In the genomic region with DNA sequence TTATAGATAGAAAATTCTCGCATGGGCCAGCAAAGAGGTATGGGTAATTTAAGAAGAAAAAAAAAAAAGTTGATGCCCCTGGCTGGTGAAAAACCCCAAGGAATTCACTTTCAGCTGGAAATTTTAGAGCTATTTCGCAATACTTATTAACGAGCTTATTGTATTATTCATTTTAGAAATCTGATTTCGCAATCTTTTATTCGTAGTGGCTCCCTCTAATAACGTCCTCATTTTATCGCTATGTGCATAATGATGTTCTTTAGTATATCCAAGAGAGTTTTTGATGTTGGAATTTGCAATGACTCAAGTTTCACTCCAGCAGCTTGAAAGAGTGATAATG, we compare ENCODE assay signal across 17 cellular contexts. TPM values are rescaled to one million over a fixed set of nuclear protein-coding genes. Genes with fewer than 3 reads are reported as not detected.
DNase-seq lines count a peak whose midpoint lies in the region; ATAC-seq and TF ChIP-seq lines count a peak whose summit lies in the region.
"Had no signal": no experiment of that assay in that cellular context is flagged by ENCODE, and none has a peak within 500 bp of the region (broad histone marks: within the 10 kb centered on the region; RNA-seq: fewer than 3 reads in every experiment).

No MANE protein-coding gene starts in this region.

- H3K4me2 ChIP-seq in DND-41 (ENCODE audit: insufficient read depth, low read length): peak overlapping the region; percentile 77; the same call in 1 of the 2 replicates

- peaks cover 29% of the 10 kb centered on the region for H3K4me1 ChIP-seq in DND-41 (ENCODE audit: insufficient read depth, low read length)
- peaks cover 9% of the 10 kb centered on the region for H3K4me1 ChIP-seq in endocrine pancreas (ENCODE audit: control insufficient read depth, insufficient read depth, low read length)
- H3K4me1 ChIP-seq in gastrocnemius medialis: peaks cover 13 to 15% of the 10 kb centered on the region in 2 donors

- intact Hi-C loops in gastrocnemius medialis (cut with DNase I; ENCODE audit: low total_unique reads): loop anchor here (5.0 kb wide), 2 partner anchors 683 to 958 kb away; a partner anchor contains a TSS

- H3K27ac ChIP-seq in DND-41 (ENCODE audit: low read length): no peak overlapping the region
- H3K27ac ChIP-seq in gastrocnemius medialis: peak overlapping the region in 2 of 4 donors; percentile 86 to 91

- in situ Hi-C loops in gastrocnemius medialis (cut with MboI; ENCODE audit: low sequenced_read_pairs in 4 of 4): loop anchor here in 3 of 4 donors (25.0 kb wide), 3 partner anchors 342 to 958 kb away; a partner anchor contains a TSS

- H3K27me3 ChIP-seq in DND-41 (ENCODE audit: insufficient read depth, low read length, poor library complexity): no peaks in the 10 kb centered on the region
- no peaks in the 10 kb centered on the region for H3K27me3 ChIP-seq in endocrine pancreas (ENCODE audit: control insufficient read depth, insufficient read depth, low read length)
- no peaks in the 10 kb centered on the region for H3K27me3 ChIP-seq in gastrocnemius medialis
- H3K27me3 ChIP-seq: ovary had no signal

- H3K36me3 ChIP-seq in DND-41 (ENCODE audit: insufficient read depth, low read length) (no peaks in the 10 kb centered on the region), endocrine pancreas (ENCODE audit: control insufficient read depth, insufficient read depth, low read length) (no peaks in the 10 kb centered on the region), gastrocnemius medialis (no peaks in the 10 kb centered on the region)
- H3K36me3 ChIP-seq: ovary had no signal

- no peaks in the 10 kb centered on the region for H3K9me3 ChIP-seq in DND-41 (ENCODE audit: insufficient read depth, low read length, severe bottlenecking)
- no peaks in the 10 kb centered on the region for H3K9me3 ChIP-seq in endocrine pancreas (ENCODE audit: control insufficient read depth, low read length)
- no peaks in the 10 kb centered on the region for H3K9me3 ChIP-seq in gastrocnemius medialis
- H3K9me3 ChIP-seq: Caco-2, ovary had no signal

- H3K9ac ChIP-seq in DND-41 (ENCODE audit: low read depth, low read length) (no peak overlapping the region), endocrine pancreas (ENCODE audit: control insufficient read depth, insufficient read depth, low read length) (no peak overlapping the region)

- TF ChIP-seq CTCF in DND-41 (IDR thresholded peaks at IDR 0.05; ENCODE audit: borderline replicate concordance, extremely low read depth, low read length, poor library complexity, severe bottlenecking) (no peak), gastrocnemius medialis (IDR thresholded peaks at IDR 0.05 in 4 of 5, conservative IDR thresholded peaks at IDR 0.05 in 1 of 5) (no peak)

- H4K20me1 ChIP-seq in DND-41 (ENCODE audit: insufficient read depth, low read length): no peaks in the 10 kb centered on the region

- H3K79me2 ChIP-seq in DND-41 (ENCODE audit: insufficient read depth, low read length): no peaks in the 10 kb centered on the region

- H2AFZ ChIP-seq in DND-41 (ENCODE audit: low read depth, low read length): no peak overlapping the region

- ATAC-seq in DND-41 (ENCODE audit: insufficient read depth, low read depth): no peak
- ATAC-seq in gastrocnemius medialis: no peak
- ATAC-seq in HG03432 (IDR thresholded peaks at IDR 0.05; ENCODE audit: unreplicated experiment): no peak
- ATAC-seq in HG02938 (IDR thresholded peaks at IDR 0.05; ENCODE audit: unreplicated experiment): no peak
- ATAC-seq: left cardiac atrium had no signal

- DNase-seq in DND-41: no peak
- DNase-seq in OCI-M1 (lab: John Stamatoyannopoulos, UW): peak; percentile 42
- DNase-seq in gastrocnemius medialis: no peak
- DNase-seq in NCI-H774 (lab: John Stamatoyannopoulos, UW): no peak
- no peak for DNase-seq in KG1 (lab: John Stamatoyannopoulos, UW)
- DNase-seq: activated CD4-positive, alpha-beta memory T cell treated with anti-CD3 and anti-CD28 coated beads, Interleukin-2, amount 10 ng/mL, durations not matched to agents 7 days and 5 days; activated naive CD4-positive, alpha-beta T cell treated with anti-CD3 and anti-CD28 coated beads for 36 hours; Caco-2; foreskin melanocyte; H7; left cardiac atrium; NCI-H2081; ovary; stimulated activated CD4-positive, alpha-beta T cell treated with anti-CD3 and anti-CD28 coated beads, Interleukin-1b, Interleukin-23, amount 100 ng/mL, for 48 hours had no signal

- TF ChIP-seq POLR2A in gastrocnemius medialis (IDR thresholded peaks at IDR 0.05): no peak

- H3K4me3 ChIP-seq in DND-41 (ENCODE audit: low read depth in 1 of 2, low read length in 2 of 2): no peak overlapping the region
- H3K4me3 ChIP-seq in endocrine pancreas (ENCODE audit: control insufficient read depth, insufficient read depth, low read length): peak overlapping the region; percentile 63
- H3K4me3 ChIP-seq in gastrocnemius medialis: peak overlapping the region in 3 of 4 donors; percentile 74 to 90 (median 84)

RNA-seq across cellular contexts. Expression of a gene that starts 18.4 kb away (rescaled TPM):
- 1 to 10 TPM; 2.2 to 7.5 (median 3.7) TPM for total RNA-seq in gastrocnemius medialis

Comparison
In these comparisons a context has a peak if more than half of its experiments do, and no peak if none do; other contexts are left out.
1. H3K4me3 ChIP-seq: peak in endocrine pancreas (single experiment) and gastrocnemius medialis (3 of 4); none in DND-41 (0 of 2).